14 cellular contexts compared by ENCODE assay signal in genomic region chr3:146274833-146275232, GRCh38. TPM values are rescaled to one million over a fixed set of nuclear protein-coding genes. Genes with fewer than 3 reads are reported as not detected.
DNase-seq lines count a peak whose midpoint lies in the region; ATAC-seq and TF ChIP-seq lines count a peak whose summit lies in the region.
"Had no signal": no experiment of that assay in that cellular context is flagged by ENCODE, and none has a peak within 500 bp of the region (broad histone marks: within the 10 kb centered on the region; RNA-seq: fewer than 3 reads in every experiment).

No MANE protein-coding gene starts in this region.

- intact Hi-C loops in left lung (cut with DNase I), result no loop called here

- no peak for TF ChIP-seq CTCF in left lung (IDR thresholded peaks at IDR 0.05)
- no peak for TF ChIP-seq CTCF in suprapubic skin (IDR thresholded peaks at IDR 0.05)

- H3K4me3 Mint-ChIP-seq in activated T-cell treated with anti-CD3 and anti-CD28 coated beads, Interleukin-2, amount 50 U/mL, for 72 hours, result no peak overlapping the region
- H3K4me3 Mint-ChIP-seq: activated CD4-positive, alpha-beta T cell treated with anti-CD3 and anti-CD28 coated beads for 36 hours; dendritic cell treated with granulocyte-macrophage colony-stimulating factor and Interleukin-4, amounts not matched to agents 40 ng/mL and 50 ng/mL, for 4 days had no signal

- H3K9me3 Mint-ChIP-seq in activated T-cell treated with anti-CD3 and anti-CD28 coated beads, Interleukin-2, amount 50 U/mL, for 72 hours, result no peaks in the 10 kb centered on the region
- H3K9me3 Mint-ChIP-seq: activated T-helper 2 cell treated with anti-CD3 and anti-CD28 coated beads, Interferon-gamma antibody, Interleukin-2, Interleukin-4, amounts not matched to agents 10 μg/mL and 5 μg/mL and 100 μg/mL, durations not matched to agents 14 hours and 24 hours and 36 hours; dendritic cell treated with granulocyte-macrophage colony-stimulating factor and Interleukin-4, amounts not matched to agents 40 ng/mL and 50 ng/mL, for 4 days had no signal

- peak overlapping the region in 1 of 2 donors; percentile 66 for H3K27ac ChIP-seq in left lung
- peak overlapping the region; percentile 27 for H3K27ac ChIP-seq in suprapubic skin

- no peaks in the 10 kb centered on the region for H3K27me3 Mint-ChIP-seq in activated T-cell treated with anti-CD3 and anti-CD28 coated beads, Interleukin-2, amount 50 U/mL, for 72 hours (ENCODE audit: low read depth)
- H3K27me3 Mint-ChIP-seq: activated CD4-positive, alpha-beta T cell treated with anti-CD3 and anti-CD28 coated beads for 36 hours; dendritic cell treated with granulocyte-macrophage colony-stimulating factor and Interleukin-4, amounts not matched to agents 40 ng/mL and 50 ng/mL, for 4 days had no signal

- no peaks in the 10 kb centered on the region for H3K4me1 Mint-ChIP-seq in activated T-cell treated with anti-CD3 and anti-CD28 coated beads, Interleukin-2, amount 50 U/mL, for 72 hours (ENCODE audit: low read depth)
- H3K4me1 Mint-ChIP-seq: activated CD4-positive, alpha-beta T cell treated with anti-CD3 and anti-CD28 coated beads for 36 hours had no signal

- H3K4me1 ChIP-seq in left lung, result no peaks in the 10 kb centered on the region
- H3K4me1 ChIP-seq in suprapubic skin, result peaks cover 25% of the 10 kb centered on the region

- TF ChIP-seq EP300 in suprapubic skin (IDR thresholded peaks at IDR 0.05), result no peak

- no peaks in the 10 kb centered on the region for H3K36me3 Mint-ChIP-seq in activated T-cell treated with anti-CD3 and anti-CD28 coated beads, Interleukin-2, amount 50 U/mL, for 72 hours (ENCODE audit: insufficient read depth in 2 of 2)

- ATAC-seq in left lung, result peak; percentile 54
- no peak for ATAC-seq in activated T-cell treated with anti-CD3 and anti-CD28 coated beads, Interleukin-2, amount 50 U/mL, for 72 hours (replicated peaks in 1 of 2)
- ATAC-seq: activated CD4-positive, alpha-beta T cell treated with anti-CD3 and anti-CD28 coated beads for 36 hours; mucosa of descending colon had no signal

- H3K27me3 ChIP-seq in left lung, result no peaks in the 10 kb centered on the region
- no peaks in the 10 kb centered on the region for H3K27me3 ChIP-seq in suprapubic skin

- no peak overlapping the region for H3K27ac Mint-ChIP-seq in activated T-cell treated with anti-CD3 and anti-CD28 coated beads, Interleukin-2, amount 50 U/mL, for 72 hours
- H3K27ac Mint-ChIP-seq: activated CD4-positive, alpha-beta T cell treated with anti-CD3 and anti-CD28 coated beads for 36 hours; activated T-helper 2 cell treated with anti-CD3 and anti-CD28 coated beads, Interferon-gamma antibody, Interleukin-2, Interleukin-4, amounts not matched to agents 10 μg/mL and 5 μg/mL and 100 μg/mL, durations not matched to agents 14 hours and 24 hours and 36 hours; dendritic cell treated with granulocyte-macrophage colony-stimulating factor and Interleukin-4, amounts not matched to agents 40 ng/mL and 50 ng/mL, for 4 days had no signal

- H3K4me3 ChIP-seq in left lung, result no peak overlapping the region
- H3K4me3 ChIP-seq in suprapubic skin, result no peak overlapping the region
- H3K4me3 ChIP-seq: mucosa of descending colon had no signal

- H3K36me3 ChIP-seq in left lung (no peaks in the 10 kb centered on the region), suprapubic skin (no peaks in the 10 kb centered on the region)

- no peaks in the 10 kb centered on the region for H3K9me3 ChIP-seq in left lung
- no peaks in the 10 kb centered on the region for H3K9me3 ChIP-seq in suprapubic skin
- H3K9me3 ChIP-seq: mucosa of descending colon had no signal

- WGBS in suprapubic skin, result 50% methylated on average over 1 of the region's 1 CpG

- DNase-seq in HCEC 1CT (peak; percentile 77), dermis microvascular lymphatic vessel endothelial cell (ENCODE audit: low read depth in 2 of 2) (peak; percentile 98), left lung (no peak), suprapubic skin (ENCODE audit: low spot score in 2 of 2) (no peak), NOMO-1 treated with DMSO at 0.1 percent for 48 hours (lab: John Stamatoyannopoulos, UW; ENCODE audit: unreplicated experiment) (no peak), CD1c-positive myeloid dendritic cell (ENCODE audit: extremely low spot score) (no peak), NCI-H2171 (lab: John Stamatoyannopoulos, UW) (no peak)
- no peak for DNase-seq in activated T-cell treated with anti-CD3 and anti-CD28 coated beads, Interleukin-2, amount 50 U/mL, for 72 hours
- DNase-seq: activated CD4-positive, alpha-beta T cell treated with anti-CD3 and anti-CD28 coated beads for 36 hours; mucosa of descending colon; NCI-H1436; NCI-H82 had no signal

- TF ChIP-seq POLR2A in suprapubic skin (IDR thresholded peaks at IDR 0.05), result no peak

RNA-seq across cellular contexts. Expression of gene PLSCR4, which starts 23.9 kb away (rescaled TPM):
- total RNA-seq in dermis microvascular lymphatic vessel endothelial cell (569 and 1,330 TPM in 2 replicates), left lung (10 to 100 TPM; 39.7 to 63.5 TPM), suprapubic skin (10 to 100 TPM; 16.4 to 37.3 (median 23.7) TPM)
- not detected for total RNA-seq in activated T-cell treated with anti-CD3 and anti-CD28 coated beads, Interleukin-2, amount 50 U/mL, for 72 hours
- total RNA-seq: activated CD4-positive, alpha-beta T cell treated with anti-CD3 and anti-CD28 coated beads for 36 hours; activated T-helper 2 cell treated with anti-CD3 and anti-CD28 coated beads, Interferon-gamma antibody, Interleukin-2, Interleukin-4, amounts not matched to agents 10 μg/mL and 5 μg/mL and 100 μg/mL, durations not matched to agents 14 hours and 24 hours and 36 hours had no signal

Comparison
In these comparisons a context has a peak if more than half of its experiments do, and no peak if none do; other contexts are left out.
1. DNase-seq: peak in HCEC 1CT (single experiment) and dermis microvascular lymphatic vessel endothelial cell (2 of 2); none in left lung (0 of 2), suprapubic skin (0 of 2), NOMO-1 treated with DMSO at 0.1 percent for 48 hours (single experiment), activated T-cell treated with anti-CD3 and anti-CD28 coated beads, Interleukin-2, amount 50 U/mL, for 72 hours (0 of 2), CD1c-positive myeloid dendritic cell (single experiment) and NCI-H2171 (single experiment).
2. RNA of gene PLSCR4, which starts 23.9 kb away (total RNA-seq): 569 to 1,330 TPM in dermis microvascular lymphatic vessel endothelial cell, 39.7 to 63.5 TPM in left lung and 16.4 to 37.3 TPM in suprapubic skin; not detected in activated T-cell treated with anti-CD3 and anti-CD28 coated beads, Interleukin-2, amount 50 U/mL, for 72 hours; every median in the first group is over 10 times any median in the second.